In genomic region chr22:20244744-20245576, GRCh38 we compare ENCODE assay signal across 8 cellular contexts. TPM values are rescaled to one million over a fixed set of nuclear protein-coding genes. Genes with fewer than 3 reads are reported as not detected.
DNase-seq lines count a peak whose midpoint lies in the region; ATAC-seq and TF ChIP-seq lines count a peak whose summit lies in the region.

No MANE protein-coding gene starts in this region.

- H3K27me3 ChIP-seq in endodermal cell (ENCODE audit: control insufficient read depth, insufficient read depth, low read length, poor library complexity, severe bottlenecking) = no peaks in the 10 kb centered on the region
- H3K27me3 ChIP-seq in upper lobe of right lung = no peaks in the 10 kb centered on the region

- H3K27ac ChIP-seq in endodermal cell (ENCODE audit: low read depth, low read length) (peak overlapping the region; percentile 71), upper lobe of right lung (no peak overlapping the region)

- CTCF ChIA-PET in activated CD8-positive, alpha-beta T cell treated with anti-CD3 and anti-CD28 coated beads for 36 hours (lab: Charles Lee) = interaction anchor here (1.9 to 5.0 kb wide), 3 partner anchors 13 to 88 kb away, joined by 7 to 13 read pairs (median 10); no protein-coding TSS in a partner anchor

- peak; percentile 6 for DNase-seq in NCI-H2171 treated with DMSO at 0.1 percent for 48 hours (lab: John Stamatoyannopoulos, UW)
- no peak for DNase-seq in NCI-H2171 (lab: John Stamatoyannopoulos, UW)
- peak; percentile 69 for DNase-seq in activated CD8-positive, alpha-beta T cell treated with anti-CD3 and anti-CD28 coated beads for 36 hours
- no peak for DNase-seq in endodermal cell
- DNase-seq in C1 segment of cervical spinal cord (lab: John Stamatoyannopoulos, UW) = no peak
- DNase-seq in upper lobe of right lung = no peak
- no peak for DNase-seq in putamen (ENCODE audit: low spot score)

- no peaks in the 10 kb centered on the region for H3K9me3 Mint-ChIP-seq in activated CD8-positive, alpha-beta T cell treated with anti-CD3 and anti-CD28 coated beads for 36 hours
- no peaks in the 10 kb centered on the region for H3K9me3 Mint-ChIP-seq in endodermal cell
- no peaks in the 10 kb centered on the region for H3K9me3 Mint-ChIP-seq in stimulated activated naive CD8-positive, alpha-beta T cell treated with anti-CD3 and anti-CD28 coated beads, Interleukin-15, Interleukin-2, amounts not matched to agents 100 ng/mL and 50 ng/mL, for 24 hours

- H3K9me3 ChIP-seq in endodermal cell (ENCODE audit: control insufficient read depth, low read length) = no peaks in the 10 kb centered on the region
- H3K9me3 ChIP-seq in upper lobe of right lung = no peaks in the 10 kb centered on the region

- H3K4me3 ChIP-seq in endodermal cell (ENCODE audit: low read length) = no peak overlapping the region
- H3K4me3 ChIP-seq in upper lobe of right lung = no peak overlapping the region

- H3K27ac Mint-ChIP-seq in activated CD8-positive, alpha-beta T cell treated with anti-CD3 and anti-CD28 coated beads for 36 hours = peak overlapping the region; percentile 95
- H3K27ac Mint-ChIP-seq in endodermal cell = peak overlapping the region; percentile 48
- peak overlapping the region; percentile 88 for H3K27ac Mint-ChIP-seq in stimulated activated naive CD8-positive, alpha-beta T cell treated with anti-CD3 and anti-CD28 coated beads, Interleukin-15, Interleukin-2, amounts not matched to agents 100 ng/mL and 50 ng/mL, for 24 hours

- no peaks in the 10 kb centered on the region for H3K27me3 Mint-ChIP-seq in activated CD8-positive, alpha-beta T cell treated with anti-CD3 and anti-CD28 coated beads for 36 hours
- no peaks in the 10 kb centered on the region for H3K27me3 Mint-ChIP-seq in endodermal cell (ENCODE audit: insufficient read depth)
- no peaks in the 10 kb centered on the region for H3K27me3 Mint-ChIP-seq in stimulated activated naive CD8-positive, alpha-beta T cell treated with anti-CD3 and anti-CD28 coated beads, Interleukin-15, Interleukin-2, amounts not matched to agents 100 ng/mL and 50 ng/mL, for 24 hours

- POLR2A ChIA-PET in activated CD8-positive, alpha-beta T cell treated with anti-CD3 and anti-CD28 coated beads for 36 hours (lab: Charles Lee) = interaction anchor here (0.9 to 1.3 kb wide), 3 partner anchors 12 to 304 kb away, joined by 3 read pairs; partner anchors contain the start of genes COMT and TXNRD2

- no peak for TF ChIP-seq CTCF in activated CD8-positive, alpha-beta T cell treated with anti-CD3 and anti-CD28 coated beads for 36 hours (IDR thresholded peaks at IDR 0.05)
- no peak for TF ChIP-seq CTCF in endodermal cell (conservative IDR thresholded peaks at IDR 0.05)
- TF ChIP-seq CTCF in upper lobe of right lung (IDR thresholded peaks at IDR 0.05) = no peak

- peaks cover 4% of the 10 kb centered on the region for H3K36me3 ChIP-seq in endodermal cell (ENCODE audit: control insufficient read depth, insufficient read depth, low read length)
- no peaks in the 10 kb centered on the region for H3K36me3 ChIP-seq in upper lobe of right lung

- peak overlapping the region; percentile 33 for H3K4me3 Mint-ChIP-seq in activated CD8-positive, alpha-beta T cell treated with anti-CD3 and anti-CD28 coated beads for 36 hours
- H3K4me3 Mint-ChIP-seq in endodermal cell = peak overlapping the region; percentile 32
- H3K4me3 Mint-ChIP-seq in stimulated activated naive CD8-positive, alpha-beta T cell treated with anti-CD3 and anti-CD28 coated beads, Interleukin-15, Interleukin-2, amounts not matched to agents 100 ng/mL and 50 ng/mL, for 24 hours = peak overlapping the region; percentile 44

- 79% methylated on average over 12 to 24 of the region's 24 CpGs for WGBS in endodermal cell (ENCODE audit: insufficient coverage in 1 of 2, insufficient read length in 1 of 2), 2 experiments

- H3K4me1 ChIP-seq in endodermal cell (ENCODE audit: control insufficient read depth, insufficient read depth, low read length) (peaks cover 31% of the 10 kb centered on the region), upper lobe of right lung (peaks cover 28% of the 10 kb centered on the region)

- peak; percentile 61 for ATAC-seq in activated CD8-positive, alpha-beta T cell treated with anti-CD3 and anti-CD28 coated beads for 36 hours
- ATAC-seq in upper lobe of right lung = no peak

- peaks cover 42% of the 10 kb centered on the region for H3K4me1 Mint-ChIP-seq in activated CD8-positive, alpha-beta T cell treated with anti-CD3 and anti-CD28 coated beads for 36 hours (ENCODE audit: low read depth)
- peaks cover 30% of the 10 kb centered on the region for H3K4me1 Mint-ChIP-seq in endodermal cell
- peaks cover 39% of the 10 kb centered on the region for H3K4me1 Mint-ChIP-seq in stimulated activated naive CD8-positive, alpha-beta T cell treated with anti-CD3 and anti-CD28 coated beads, Interleukin-15, Interleukin-2, amounts not matched to agents 100 ng/mL and 50 ng/mL, for 24 hours (ENCODE audit: low read depth)

- intact Hi-C loops in activated CD8-positive, alpha-beta T cell treated with anti-CD3 and anti-CD28 coated beads for 36 hours (cut with micrococcal nuclease) = no loop called here
- intact Hi-C loops in upper lobe of right lung (cut with DNase I) = no loop called here

- no peak overlapping the region for H3K9ac ChIP-seq in endodermal cell (ENCODE audit: extremely low read depth, low read length, poor library complexity, severe bottlenecking)

- no peaks in the 10 kb centered on the region for H3K36me3 Mint-ChIP-seq in activated CD8-positive, alpha-beta T cell treated with anti-CD3 and anti-CD28 coated beads for 36 hours (ENCODE audit: low read depth)
- H3K36me3 Mint-ChIP-seq in endodermal cell (ENCODE audit: low read depth) = peaks cover 3% of the 10 kb centered on the region
- no peaks in the 10 kb centered on the region for H3K36me3 Mint-ChIP-seq in stimulated activated naive CD8-positive, alpha-beta T cell treated with anti-CD3 and anti-CD28 coated beads, Interleukin-15, Interleukin-2, amounts not matched to agents 100 ng/mL and 50 ng/mL, for 24 hours (ENCODE audit: low read depth)

RNA-seq across cellular contexts. Expression of gene RTN4R, which starts 23.2 kb away (rescaled TPM):
- total RNA-seq in activated CD8-positive, alpha-beta T cell treated with anti-CD3 and anti-CD28 coated beads for 36 hours = 1 to 10 TPM; 2.8 to 3.7 TPM
- total RNA-seq in endodermal cell (10 to 100 TPM; 12.8 to 17.7 TPM), upper lobe of right lung (9.8 TPM)
- 28.2 TPM for polyA plus RNA-seq in endodermal cell (2013, experiment 1 of 2)
- 24.1 TPM for polyA plus RNA-seq in endodermal cell (2013, experiment 2 of 2)

Comparison
In these comparisons a context has a peak if more than half of its experiments do, and no peak if none do; other contexts are left out.
1. DNase-seq: peak in NCI-H2171 treated with DMSO at 0.1 percent for 48 hours (single experiment) and activated CD8-positive, alpha-beta T cell treated with anti-CD3 and anti-CD28 coated beads for 36 hours (single experiment); none in NCI-H2171 (single experiment), endodermal cell (single experiment), C1 segment of cervical spinal cord (0 of 14), upper lobe of right lung (single experiment) and putamen (single experiment).
2. Peak in every context shown above with its lines, with median percentiles within 50 percentile points of each other: H3K27ac Mint-ChIP-seq and H3K4me3 Mint-ChIP-seq.